9 cellular contexts compared by ENCODE assay signal in genomic region chr9:77011973-77012817, GRCh38. TPM values are rescaled to one million over a fixed set of nuclear protein-coding genes. Genes with fewer than 3 reads are reported as not detected.
DNase-seq lines count a peak whose midpoint lies in the region; ATAC-seq and TF ChIP-seq lines count a peak whose summit lies in the region.
"Had no signal": no experiment of that assay in that cellular context is flagged by ENCODE, and none has a peak within 500 bp of the region (broad histone marks: within the 10 kb centered on the region; RNA-seq: fewer than 3 reads in every experiment).

No MANE protein-coding gene starts in this region.

- H3K79me2 ChIP-seq in DOHH2 (ENCODE audit: control insufficient read depth, low read length): no peaks in the 10 kb centered on the region
- no peaks in the 10 kb centered on the region for H3K79me2 ChIP-seq in HCT116 (ENCODE audit: insufficient read depth, low read length)

- H3K36me3 ChIP-seq in DOHH2 (ENCODE audit: control insufficient read depth, low read length) (no peaks in the 10 kb centered on the region), HCT116 (ENCODE audit: control insufficient read depth in 1 of 2, insufficient read depth in 2 of 2, low read length in 2 of 2) (no peaks in the 10 kb centered on the region), aorta (ENCODE audit: control insufficient read depth in 1 of 2, insufficient read depth in 2 of 2, low read length in 1 of 2) (no peaks in the 10 kb centered on the region)
- H3K36me3 ChIP-seq: SJSA1 had no signal

- no peak overlapping the region for H3K4me3 ChIP-seq in DOHH2 (ENCODE audit: low read length)
- H3K4me3 ChIP-seq in HCT116 (replicated peaks in 1 of 2; ENCODE audit: low read depth in 1 of 2, low read length in 2 of 2): peak overlapping the region; percentile 31 to 51
- H3K4me3 ChIP-seq in aorta (ENCODE audit: low read length in 2 of 2): no peak overlapping the region
- H3K4me3 ChIP-seq: SJSA1 had no signal

- peak overlapping the region; percentile 53 to 77 for H3K4me3 Mint-ChIP-seq in activated T-cell treated with anti-CD3 and anti-CD28 coated beads, Interleukin-2, amount 50 U/mL, for 72 hours

- RAD21 ChIA-PET in HCT116 (lab: Charles Lee; ENCODE audit: low non-redundant PET in 1 of 2, low total read pairs in 2 of 2, uncharacterized antibody in 2 of 2, unreplicated experiment in 2 of 2): no interaction called here

- no TSS peak for BruUV-seq in HCT116 (replicated peaks; lab: Mats Ljungman, UMichigan)

- no peaks in the 10 kb centered on the region for H3K9me3 Mint-ChIP-seq in activated T-cell treated with anti-CD3 and anti-CD28 coated beads, Interleukin-2, amount 50 U/mL, for 72 hours

- no peak for TF ChIP-seq POLR2A in HCT116 (IDR thresholded peaks at IDR 0.05; ENCODE audit: borderline replicate concordance, extremely low read depth, insufficient read depth, insufficient read length)

- H3K4me1 ChIP-seq in DOHH2 (ENCODE audit: control insufficient read depth, low read length): no peaks in the 10 kb centered on the region
- H3K4me1 ChIP-seq in HCT116 (ENCODE audit: control insufficient read depth in 1 of 2, insufficient read depth in 2 of 2, low read length in 2 of 2): peaks cover 4 to 11% of the 10 kb centered on the region in 2 experiments; a peak in 3 of 4 replicates
- no peaks in the 10 kb centered on the region for H3K4me1 ChIP-seq in aorta (ENCODE audit: control insufficient read depth in 1 of 2, insufficient read depth in 2 of 2, low read length in 2 of 2)
- H3K4me1 ChIP-seq: SJSA1 had no signal

- H3K9ac ChIP-seq in HCT116 (ENCODE audit: low read length): peak overlapping the region; percentile 21; the same call in 1 of the 2 replicates

- H2AFZ ChIP-seq in HCT116 (ENCODE audit: low read depth, low read length, poor library complexity, severe bottlenecking): peak overlapping the region; percentile 83

- H3K9me2 ChIP-seq in DOHH2 (replicated peaks; ENCODE audit: control insufficient read depth, low read length) (no peaks in the 10 kb centered on the region), HCT116 (ENCODE audit: insufficient read depth) (no peaks in the 10 kb centered on the region)

- H3K36me3 Mint-ChIP-seq in activated T-cell treated with anti-CD3 and anti-CD28 coated beads, Interleukin-2, amount 50 U/mL, for 72 hours (ENCODE audit: insufficient read depth in 2 of 2): no peaks in the 10 kb centered on the region

- ATAC-seq in HCT116 (peak; percentile 95), aorta (ENCODE audit: low FRiP score) (peak; percentile 56)
- ATAC-seq in activated T-cell treated with anti-CD3 and anti-CD28 coated beads, Interleukin-2, amount 50 U/mL, for 72 hours (replicated peaks in 1 of 2): peak; percentile 73 to 82

- intact Hi-C loops in HCT116 (cut with micrococcal nuclease) (loop anchor here (5.0 kb wide), 2 partner anchors 50 to 200 kb away; no protein-coding TSS in a partner anchor), posterior vena cava (cut with DNase I) (no loop called here), aorta (cut with DNase I) (no loop called here)

- H3K27me3 Mint-ChIP-seq in activated T-cell treated with anti-CD3 and anti-CD28 coated beads, Interleukin-2, amount 50 U/mL, for 72 hours (ENCODE audit: low read depth): peaks cover 73% of the 10 kb centered on the region

- no peaks in the 10 kb centered on the region; the same call in 1 of the 2 replicates for H3K9me3 ChIP-seq in DOHH2 (ENCODE audit: control insufficient read depth, insufficient read depth, low read length)
- H3K9me3 ChIP-seq in HCT116 (ENCODE audit: control insufficient read depth in 1 of 2, insufficient read depth in 1 of 2, low read depth in 1 of 2, low read length in 2 of 2): no peaks in the 10 kb centered on the region
- H3K9me3 ChIP-seq in aorta (ENCODE audit: control insufficient read depth, low read length): peaks cover 1% of the 10 kb centered on the region
- H3K9me3 ChIP-seq: SJSA1 had no signal

- CTCF ChIA-PET in HCT116 (lab: Charles Lee): no interaction called here

- POLR2A ChIA-PET in HCT116 (lab: Charles Lee): no interaction called here

- H3F3A ChIP-seq in DOHH2 (ENCODE audit: control insufficient read depth, insufficient read depth): no peaks in the 10 kb centered on the region

- H3K4me2 ChIP-seq in DOHH2 (ENCODE audit: low read length) (0 out of 2 replicates have a peak overlapping the region, but pooled peaks have one; percentile 19), HCT116 (ENCODE audit: low read length) (peak overlapping the region; percentile 84)

- H3K27ac Mint-ChIP-seq in activated T-cell treated with anti-CD3 and anti-CD28 coated beads, Interleukin-2, amount 50 U/mL, for 72 hours: no peak overlapping the region

- 11 to 14% methylated on average over 39 to 42 of the region's 42 CpGs for WGBS in aorta, 2 donors

- peak; percentile 85 for TF ChIP-seq CTCF in DOHH2 (IDR thresholded peaks at IDR 0.05; ENCODE audit: low read depth, low read length, poor library complexity, severe bottlenecking)
- TF ChIP-seq CTCF in HCT116 (IDR thresholded peaks at IDR 0.05 in 2 of 3, conservative IDR thresholded peaks at IDR 0.05 in 1 of 3; ENCODE audit: borderline replicate concordance in 1 of 3, insufficient read depth in 1 of 3, low read depth in 2 of 3, low read length in 2 of 3): peak; percentile 55 to 81 (median 74); a peak in 5 of 6 replicates

- peaks cover 9% of the 10 kb centered on the region for H3K27me3 ChIP-seq in DOHH2 (ENCODE audit: control insufficient read depth, low read length)
- H3K27me3 ChIP-seq in HCT116 (ENCODE audit: insufficient read depth, low read length): no peaks in the 10 kb centered on the region
- peaks cover 0 to 2% of the 10 kb centered on the region in 2 donors for H3K27me3 ChIP-seq in aorta (ENCODE audit: control insufficient read depth in 1 of 2, insufficient read depth in 2 of 2, low read length in 1 of 2)

- H3K27ac ChIP-seq in DOHH2 (ENCODE audit: low read depth, low read length) (no peak overlapping the region), HCT116 (ENCODE audit: low read depth, low read length) (no peak overlapping the region), aorta (ENCODE audit: low read depth in 1 of 2, low read length in 2 of 2) (no peak overlapping the region)
- H3K27ac ChIP-seq: SJSA1 had no signal

- peaks cover 15% of the 10 kb centered on the region for H3K4me1 Mint-ChIP-seq in activated T-cell treated with anti-CD3 and anti-CD28 coated beads, Interleukin-2, amount 50 U/mL, for 72 hours (ENCODE audit: low read depth)

- DNase-seq in HCT116 (ENCODE audit: low read depth, low spot score): peak; percentile 38
- peak; percentile 53 for DNase-seq in NCI-H526 treated with DMSO at 0.1 percent for 48 hours (lab: John Stamatoyannopoulos, UW)
- peak; percentile 76 to 82 for DNase-seq in activated T-cell treated with anti-CD3 and anti-CD28 coated beads, Interleukin-2, amount 50 U/mL, for 72 hours
- peak; percentile 45 for DNase-seq in globus pallidus (ENCODE audit: low spot score)
- peak; percentile 87 for DNase-seq in posterior vena cava (ENCODE audit: low spot score)
- DNase-seq in aorta: peak; percentile 67 to 88
- DNase-seq in NCI-H2171 (lab: John Stamatoyannopoulos, UW): no peak

- peak; percentile 69 for TF ChIP-seq RAD21 in HCT116 (IDR thresholded peaks at IDR 0.05; ENCODE audit: low read depth)

- no peaks in the 10 kb centered on the region for H4K20me1 ChIP-seq in DOHH2 (ENCODE audit: control insufficient read depth, insufficient read depth, low read depth, low read length)
- H4K20me1 ChIP-seq in HCT116 (ENCODE audit: insufficient read depth): no peaks in the 10 kb centered on the region

TF ChIP-seq in HCT116, 20 proteins besides CTCF, POLR2A, EP300 and RAD21:
- TF ChIP-seq FOSL1 (IDR thresholded peaks at IDR 0.05; ENCODE audit: low read depth): no peak
- TF ChIP-seq TCF7L2 (IDR thresholded peaks at IDR 0.05; ENCODE audit: borderline replicate concordance, extremely low read depth, insufficient read depth, insufficient read length): peak; percentile 49
- peak; percentile 29; the same call in 1 of the 2 replicates for TF ChIP-seq ZFX (IDR thresholded peaks at IDR 0.05)
- 0 out of 2 replicates have a peak, but pooled peaks have one; percentile 34 for TF ChIP-seq MAX (IDR thresholded peaks at IDR 0.05)

RNA-seq across cellular contexts. Expression of gene FOXB2, which starts 7.3 kb away (rescaled TPM):
- total RNA-seq in HCT116 (2021; ENCODE audit: unreplicated experiment) (not detected), posterior vena cava (not detected), aorta (not detected)
- not detected in 2 replicates for polyA plus RNA-seq in HCT116 (2012)
- total RNA-seq in activated T-cell treated with anti-CD3 and anti-CD28 coated beads, Interleukin-2, amount 50 U/mL, for 72 hours: not detected
- not detected for polyA plus RNA-seq in aorta
- total RNA-seq: SJSA1 had no signal

Comparison
In these comparisons a context has a peak if more than half of its experiments do, and no peak if none do; other contexts are left out.
1. H3K4me3 ChIP-seq: peak in HCT116 (2 of 2); none in DOHH2 (single experiment) and aorta (0 of 2).
2. Peak in every context shown above with its lines, with median percentiles within 50 percentile points of each other: ATAC-seq.